Comparison of ENCODE assay signal across 8 cellular contexts in the genomic region with DNA sequence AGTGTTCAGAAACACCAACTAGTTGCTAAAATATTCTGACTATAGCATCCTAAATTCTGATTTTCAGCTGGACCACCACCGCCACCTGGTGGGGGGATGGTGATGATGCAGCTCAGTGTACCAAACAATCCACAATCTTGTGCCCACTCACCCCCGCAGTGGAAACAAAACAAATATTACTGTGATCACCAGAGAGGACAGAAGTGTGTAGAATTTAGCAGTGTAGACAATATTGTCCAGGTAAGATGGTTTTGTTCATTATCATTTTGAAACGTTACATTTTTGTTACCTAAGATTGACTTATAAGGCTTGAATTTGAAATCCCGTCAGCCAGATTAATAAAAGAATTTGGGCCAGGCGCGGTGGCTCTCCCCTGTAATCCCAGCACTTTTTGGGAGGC.
DNase-seq lines count a peak whose midpoint lies in the region; ATAC-seq and TF ChIP-seq lines count a peak whose summit lies in the region.

No MANE protein-coding gene starts in this region.

- TF ChIP-seq POLR2A in erythroblast (IDR thresholded peaks at IDR 0.05; ENCODE audit: low read length), result no peak

- no peaks in the 10 kb centered on the region for H3K9me3 Mint-ChIP-seq in nephron

- H3K4me1 Mint-ChIP-seq in nephron, result no peaks in the 10 kb centered on the region

- no peaks in the 10 kb centered on the region for H3K27me3 Mint-ChIP-seq in nephron (ENCODE audit: low read depth)

- POLR2A ChIA-PET in HEK293T (lab: Yijun Ruan, JAX), result interaction anchor here (1.1 kb wide), 1 partner anchor 179 kb away, joined by 4 read pairs; a partner anchor contains a TSS

- H3K9me3 ChIP-seq in NT2/D1 (ENCODE audit: insufficient read depth, low read length), result no peaks in the 10 kb centered on the region

- peaks cover 16% of the 10 kb centered on the region for H3K36me3 ChIP-seq in NT2/D1 (ENCODE audit: insufficient read depth, insufficient read length, low read length)

- CTCF ChIA-PET in HEK293T (lab: Yijun Ruan, JAX), result interaction anchor here (1.0 to 2.0 kb wide), 5 partner anchors 283 to 721 kb away, joined by 3 to 10 read pairs (median 3); no protein-coding TSS in a partner anchor

- H3K4me3 ChIP-seq in NT2/D1 (ENCODE audit: insufficient read length, low read depth), result no peak overlapping the region

- peak; percentile 56 for DNase-seq in EH (ENCODE audit: low read depth)
- peak; percentile 66 for DNase-seq in HEK293T (ENCODE audit: extremely low spot score)
- DNase-seq in NT2/D1 (ENCODE audit: low read depth, low spot score), result peak; percentile 8
- peak; percentile 56 for DNase-seq in activated T-cell treated with anti-CD3 and anti-CD28 coated beads for 24 hours (ENCODE audit: low read depth)
- DNase-seq in erythroblast (lab: John Stamatoyannopoulos, UW), result peak; percentile 56 to 78
- DNase-seq in stimulated activated naive CD4-positive, alpha-beta T cell treated with Interleukin-2 at 50 U/mL for 16 hours (lab: John Stamatoyannopoulos, UW), result peak; percentile 50

- TF ChIP-seq CTCF in nephron (IDR thresholded peaks at IDR 0.05; ENCODE audit: unreplicated experiment in 3 of 3), result peak; percentile 91 to 98 (median 95)

- H3K4me3 Mint-ChIP-seq in nephron, result no peak overlapping the region

- H3K36me3 Mint-ChIP-seq in nephron (ENCODE audit: low read depth), result peaks cover 30% of the 10 kb centered on the region

- ATAC-seq in HG03469 (IDR thresholded peaks at IDR 0.05; ENCODE audit: unreplicated experiment), result no peak

- H3K4me1 ChIP-seq in NT2/D1 (ENCODE audit: insufficient read depth, insufficient read length), result no peaks in the 10 kb centered on the region

- H3K27me3 ChIP-seq in NT2/D1 (ENCODE audit: insufficient read depth, insufficient read length), result no peaks in the 10 kb centered on the region

- H3K9ac ChIP-seq in NT2/D1 (ENCODE audit: insufficient read length, low read depth), result peak overlapping the region; percentile 13

- H3K27ac Mint-ChIP-seq in nephron, result no peak overlapping the region

TF ChIP-seq in HEK293T, 16 proteins besides CTCF, POLR2A, EP300 and RAD21:
- TF ChIP-seq ELF4 (IDR thresholded peaks at IDR 0.05) (no peak), FOXK2 (IDR thresholded peaks at IDR 0.05) (no peak), SP1 (IDR thresholded peaks at IDR 0.05) (no peak), FOXM1 (IDR thresholded peaks at IDR 0.05; ENCODE audit: borderline replicate concordance) (no peak), LEF1 (IDR thresholded peaks at IDR 0.05; ENCODE audit: borderline replicate concordance) (no peak), ZNF384 (IDR thresholded peaks at IDR 0.05) (no peak), TARDBP (IDR thresholded peaks at IDR 0.05) (no peak), FOXA1 (IDR thresholded peaks at IDR 0.05) (no peak), SUZ12 (IDR thresholded peaks at IDR 0.05) (no peak), HDGF (IDR thresholded peaks at IDR 0.05; ENCODE audit: borderline replicate concordance) (no peak), L3MBTL2 (conservative IDR thresholded peaks at IDR 0.05) (no peak)
- TF ChIP-seq, protein P1, sequence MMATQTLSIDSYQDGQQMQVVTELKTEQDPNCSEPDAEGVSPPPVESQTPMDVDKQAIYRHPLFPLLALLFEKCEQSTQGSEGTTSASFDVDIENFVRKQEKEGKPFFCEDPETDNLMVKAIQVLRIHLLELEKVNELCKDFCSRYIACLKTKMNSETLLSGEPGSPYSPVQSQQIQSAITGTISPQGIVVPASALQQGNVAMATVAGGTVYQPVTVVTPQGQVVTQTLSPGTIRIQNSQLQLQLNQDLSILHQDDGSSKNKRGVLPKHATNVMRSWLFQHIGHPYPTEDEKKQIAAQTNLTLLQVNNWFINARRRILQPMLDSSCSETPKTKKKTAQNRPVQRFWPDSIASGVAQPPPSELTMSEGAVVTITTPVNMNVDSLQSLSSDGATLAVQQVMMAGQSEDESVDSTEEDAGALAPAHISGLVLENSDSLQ (IDR thresholded peaks at IDR 0.05), result no peak

Comparison
In these comparisons a context has a peak if more than half of its experiments do, and no peak if none do; other contexts are left out.
1. DNase-seq: peak in every context shown above with its lines; median percentile 67 in erythroblast; 66 in HEK293T; 56 in EH; 56 in activated T-cell treated with anti-CD3 and anti-CD28 coated beads for 24 hours; 50 in stimulated activated naive CD4-positive, alpha-beta T cell treated with Interleukin-2 at 50 U/mL for 16 hours; 8 in NT2/D1.